ENCODE assay signal across 8 cellular contexts in genomic region chr3:160941885-160942494, GRCh38.
DNase-seq lines count a peak whose midpoint lies in the region; ATAC-seq and TF ChIP-seq lines count a peak whose summit lies in the region.

No MANE protein-coding gene starts in this region.

- no peaks in the 10 kb centered on the region for H3K27me3 Mint-ChIP-seq in CD4-positive, alpha-beta T cell

- H4K8ac ChIP-seq in neuronal stem cell (ENCODE audit: low read depth, low read length): no peak overlapping the region

- peak; percentile 85 for TF ChIP-seq CTCF in CD4-positive, alpha-beta T cell (IDR thresholded peaks at IDR 0.05)
- TF ChIP-seq CTCF in esophagus squamous epithelium (IDR thresholded peaks at IDR 0.05): peak; percentile 66 to 90 (median 84)
- TF ChIP-seq CTCF in transverse colon (IDR thresholded peaks at IDR 0.05): peak; percentile 82 to 93 (median 87)

- H3K4ac ChIP-seq in neuronal stem cell (ENCODE audit: low read length): no peak overlapping the region

- no peak overlapping the region for H3K27ac Mint-ChIP-seq in CD4-positive, alpha-beta T cell

- H3K27me3 ChIP-seq in CD4-positive, alpha-beta T cell (ENCODE audit: control insufficient read depth, insufficient read depth, low read length): no peaks in the 10 kb centered on the region
- H3K27me3 ChIP-seq in esophagus squamous epithelium (no peaks in the 10 kb centered on the region), neuronal stem cell (ENCODE audit: control insufficient read depth in 3 of 3, insufficient read depth in 3 of 3, low read depth in 1 of 3, low read length in 3 of 3) (no peaks in the 10 kb centered on the region), transverse colon (no peaks in the 10 kb centered on the region)

- H2AK5ac ChIP-seq in neuronal stem cell (ENCODE audit: low read depth, low read length): no peak overlapping the region

- H4K91ac ChIP-seq in neuronal stem cell (ENCODE audit: low read depth, low read length, poor library complexity): no peak overlapping the region

- H3K27ac ChIP-seq in CD4-positive, alpha-beta T cell (ENCODE audit: low read depth, low read length): no peak overlapping the region
- H3K27ac ChIP-seq in esophagus squamous epithelium (no peak overlapping the region), neuronal stem cell (replicated peaks; ENCODE audit: low read length) (no peak overlapping the region), transverse colon (no peak overlapping the region)

- no peaks in the 10 kb centered on the region for H3K36me3 Mint-ChIP-seq in CD4-positive, alpha-beta T cell (ENCODE audit: low read depth)

- no peak overlapping the region for H2BK120ac ChIP-seq in neuronal stem cell (ENCODE audit: low read depth, low read length)

- TF ChIP-seq EP300 in transverse colon (IDR thresholded peaks at IDR 0.05; ENCODE audit: low read depth): no peak

- in situ Hi-C loops in transverse colon (cut with MboI; ENCODE audit: low pct_ligation_motif_present in 1 of 4, low pct_unique_long_range_greater_than_20kb in 1 of 4, low sequenced_read_pairs in 3 of 4): loop anchor here in 1 of 4 donors (25.0 kb wide), 1 partner anchor 355 kb away; no protein-coding TSS in a partner anchor

- H3K9ac ChIP-seq in neuronal stem cell (ENCODE audit: low read depth, low read length, poor library complexity): no peak overlapping the region

- no peak overlapping the region for H2BK15ac ChIP-seq in neuronal stem cell (ENCODE audit: low read length)

- POLR2A ChIA-PET in CD4-positive, alpha-beta T cell (lab: Charles Lee): interaction anchor here (0.8 kb wide), 1 partner anchor 234 kb away, joined by 4 read pairs; no protein-coding TSS in a partner anchor

- H3K4me3 ChIP-seq in esophagus squamous epithelium: no peak overlapping the region
- H3K4me3 ChIP-seq in neuronal stem cell (ENCODE audit: low read length in 2 of 2): no peak overlapping the region
- no peak overlapping the region for H3K4me3 ChIP-seq in transverse colon

- peaks cover 4% of the 10 kb centered on the region for H3K4me1 Mint-ChIP-seq in CD4-positive, alpha-beta T cell (ENCODE audit: low read depth)

- TF ChIP-seq POLR2A in esophagus squamous epithelium (IDR thresholded peaks at IDR 0.05) (no peak), transverse colon (IDR thresholded peaks at IDR 0.05) (no peak)

- 30 to 32% methylated on average over 5 of the region's 5 CpGs for WGBS in esophagus squamous epithelium, 2 donors
- 100% methylated on average over 1 of the region's 5 CpGs for WGBS in neuronal stem cell (ENCODE audit: extremely low coverage in 2 of 2, insufficient read length in 2 of 2, insufficient replicate concordance in 1 of 2), 2 donors
- 29% methylated on average over 5 of the region's 5 CpGs for WGBS in transverse colon (ENCODE audit: low coverage in 1 of 2), 2 donors

- H3K18ac ChIP-seq in neuronal stem cell (ENCODE audit: low read length): no peak overlapping the region

- H3K79me1 ChIP-seq in neuronal stem cell (ENCODE audit: low read depth, low read length): no peaks in the 10 kb centered on the region

- H2BK5ac ChIP-seq in neuronal stem cell (ENCODE audit: low read length): no peak overlapping the region

- H2AFZ ChIP-seq in neuronal stem cell (ENCODE audit: low read length): no peak overlapping the region

- H3K14ac ChIP-seq in neuronal stem cell (ENCODE audit: low read length): no peak overlapping the region

- no peak overlapping the region for H3K23ac ChIP-seq in neuronal stem cell (ENCODE audit: low read depth, low read length, poor library complexity)

- no peaks in the 10 kb centered on the region for H3K9me3 Mint-ChIP-seq in CD4-positive, alpha-beta T cell

- no peak overlapping the region for H2BK12ac ChIP-seq in neuronal stem cell (ENCODE audit: low read length)

- CTCF ChIA-PET in CD4-positive, alpha-beta T cell (lab: Charles Lee): interaction anchor here (0.9 to 1.3 kb wide), 3 partner anchors 9 to 255 kb away, joined by 3 to 8 read pairs (median 3); no protein-coding TSS in a partner anchor

- DNase-seq in CD4-positive, alpha-beta T cell: peak; percentile 7 to 66 (median 58)
- DNase-seq in HT-29 (ENCODE audit: low spot score) (peak; percentile 94), esophagus squamous epithelium (lab: John Stamatoyannopoulos, UW) (no peak), neuronal stem cell (ENCODE audit: low spot score) (peak; percentile 41), transverse colon (peak; percentile 76), NCI-H2081 (lab: John Stamatoyannopoulos, UW) (no peak)
- peak in 2 of 3 experiments; percentile 32 to 44 for DNase-seq in activated CD8-positive, alpha-beta memory T cell treated with anti-CD3 and anti-CD28 coated beads for 48 hours (ENCODE audit: low read depth in 2 of 3, low spot score in 2 of 3)

- no peak overlapping the region for H3K4me3 Mint-ChIP-seq in CD4-positive, alpha-beta T cell

- H3K4me1 ChIP-seq in esophagus squamous epithelium (peaks cover 0 to 7% (median 0%) of the 10 kb centered on the region in 3 donors), neuronal stem cell (ENCODE audit: control insufficient read depth in 2 of 2, insufficient read depth in 1 of 2, low read depth in 1 of 2, low read length in 2 of 2) (no peaks in the 10 kb centered on the region), transverse colon (peaks cover 0 to 3% (median 0%) of the 10 kb centered on the region in 4 donors)

- no peak overlapping the region for H3K4me2 ChIP-seq in neuronal stem cell (ENCODE audit: insufficient read depth, low read length, poor library complexity, severe bottlenecking)

- intact Hi-C loops in CD4-positive, alpha-beta T cell (cut with DNase I, micrococcal nuclease): loop anchor here (1.0 to 10.0 kb wide), 5 partner anchors 235 to 483 kb away; no protein-coding TSS in a partner anchor
- intact Hi-C loops in esophagus squamous epithelium (cut with DNase I): loop anchor here (5.0 kb wide), 1 partner anchor 235 kb away; no protein-coding TSS in a partner anchor
- intact Hi-C loops in transverse colon (cut with DNase I; ENCODE audit: low total_unique reads): loop anchor here (5.0 kb wide), 1 partner anchor 235 kb away; no protein-coding TSS in a partner anchor

- no peaks in the 10 kb centered on the region for H3K9me3 ChIP-seq in CD4-positive, alpha-beta T cell (ENCODE audit: control insufficient read depth, low read length)
- H3K9me3 ChIP-seq in esophagus squamous epithelium (no peaks in the 10 kb centered on the region), neuronal stem cell (replicated peaks in 1 of 2; ENCODE audit: control insufficient read depth in 2 of 2, insufficient read depth in 1 of 2, low read depth in 1 of 2, low read length in 2 of 2) (peaks cover 0 to 5% of the 10 kb centered on the region in 2 donors), transverse colon (no peaks in the 10 kb centered on the region)

- no peaks in the 10 kb centered on the region for H3K36me3 ChIP-seq in esophagus squamous epithelium
- H3K36me3 ChIP-seq in neuronal stem cell (replicated peaks in 1 of 2; ENCODE audit: control insufficient read depth in 2 of 2, insufficient read depth in 2 of 2, low read length in 2 of 2): no peaks in the 10 kb centered on the region
- H3K36me3 ChIP-seq in transverse colon: no peaks in the 10 kb centered on the region

- ATAC-seq in CD4-positive, alpha-beta T cell (ENCODE audit: poor library complexity): peak; percentile 57
- ATAC-seq in GM21447 (IDR thresholded peaks at IDR 0.05; ENCODE audit: unreplicated experiment): peak; percentile 98

Comparison
In these comparisons a context has a peak if more than half of its experiments do, and no peak if none do; other contexts are left out.
1. DNase-seq: peak in CD4-positive, alpha-beta T cell (10 of 10), HT-29 (single experiment), activated CD8-positive, alpha-beta memory T cell treated with anti-CD3 and anti-CD28 coated beads for 48 hours (2 of 3), neuronal stem cell (single experiment) and transverse colon (single experiment); none in esophagus squamous epithelium (single experiment) and NCI-H2081 (0 of 2).
2. Peak in every context shown above with its lines, with median percentiles within 50 percentile points of each other: CTCF ChIP-seq.